7 cellular contexts compared by ENCODE assay signal in genomic region chr19:10430505-10431253, GRCh38.
A peak's percentile ranks its signal among the peaks of the same experiment; 100 is the strongest.
DNase-seq lines count a peak whose midpoint lies in the region; TF ChIP-seq lines count a peak whose summit lies in the region.

No MANE protein-coding gene starts in this region.

- H3K36me3 Mint-ChIP-seq in nephron (ENCODE audit: low read depth) = no peaks in the 10 kb centered on the region

- H3K27me3 Mint-ChIP-seq in nephron (ENCODE audit: low read depth) = peaks cover 87% of the 10 kb centered on the region

- no peaks in the 10 kb centered on the region for H3K4me1 Mint-ChIP-seq in nephron

- H3K27ac Mint-ChIP-seq in nephron = no peak overlapping the region

- peak overlapping the region; percentile 81 for H3K9ac ChIP-seq in NT2/D1 (ENCODE audit: insufficient read length, low read depth)

- H3K9me3 Mint-ChIP-seq in nephron = no peaks in the 10 kb centered on the region

- H3K4me3 ChIP-seq in GM12875 (ENCODE audit: low read depth, low read length) = peak overlapping the region; percentile 60
- peak overlapping the region; percentile 27 for H3K4me3 ChIP-seq in NT2/D1 (ENCODE audit: insufficient read length, low read depth)

- H3K9me3 ChIP-seq in NT2/D1 (ENCODE audit: insufficient read depth, low read length) = no peaks in the 10 kb centered on the region

- peaks cover 23% of the 10 kb centered on the region for H3K4me1 ChIP-seq in NT2/D1 (ENCODE audit: insufficient read depth, insufficient read length)

- no peaks in the 10 kb centered on the region for H3K36me3 ChIP-seq in NT2/D1 (ENCODE audit: insufficient read depth, insufficient read length, low read length)

- H3K27me3 ChIP-seq in NT2/D1 (ENCODE audit: insufficient read depth, insufficient read length) = peaks cover 44% of the 10 kb centered on the region

- DNase-seq in NT2/D1 (ENCODE audit: low read depth, low spot score) = no peak
- DNase-seq in epidermal melanocyte (ENCODE audit: insufficient read length, low spot score) = peak; percentile 70
- no peak for DNase-seq in NCI-H2227 treated with DMSO at 0.1 percent for 48 hours (lab: John Stamatoyannopoulos, UW)
- DNase-seq in NCI-H1930 (lab: John Stamatoyannopoulos, UW) = no peak
- no peak for DNase-seq in activated effector memory CD4-positive, alpha-beta T cell treated with anti-CD3 and anti-CD28 coated beads, Interleukin-2, amount 50 U/mL, for 16 hours

- peak overlapping the region; percentile 71 to 79 (median 76) for H3K4me3 Mint-ChIP-seq in nephron

- TF ChIP-seq CTCF in GM12875 (IDR thresholded peaks at IDR 0.05; ENCODE audit: borderline replicate concordance, insufficient read depth, low read depth, low read length) (no peak), nephron (IDR thresholded peaks at IDR 0.05; ENCODE audit: unreplicated experiment in 3 of 3) (no peak)
